12 cellular contexts compared by ENCODE assay signal in the genomic region with DNA sequence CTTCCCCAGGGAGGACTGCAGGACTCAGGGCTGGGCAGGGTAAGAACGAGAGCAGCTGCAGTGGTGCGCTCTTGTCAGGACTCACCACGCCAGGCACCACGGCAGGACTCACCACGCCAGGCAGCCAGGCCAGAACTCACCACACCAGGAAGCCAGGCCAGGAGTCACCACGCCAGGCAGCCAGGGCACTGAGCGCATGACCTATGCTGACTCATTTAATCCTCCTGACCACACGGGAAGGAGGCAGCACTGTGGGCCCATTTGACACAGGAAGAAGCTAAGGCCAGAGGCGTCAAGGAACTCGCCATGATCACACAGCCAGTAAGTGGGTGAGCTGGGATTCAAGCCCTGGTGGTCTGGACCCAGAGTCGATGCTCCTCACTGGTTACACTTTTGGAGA.
DNase-seq lines count a peak whose midpoint lies in the region; ATAC-seq and TF ChIP-seq lines count a peak whose summit lies in the region.
"Had no signal": no experiment of that assay in that cellular context is flagged by ENCODE, and none has a peak within 500 bp of the region (broad histone marks: within the 10 kb centered on the region; RNA-seq: fewer than 3 reads in every experiment).

No MANE protein-coding gene starts in this region.

- peaks cover 81% of the 10 kb centered on the region for H3K36me3 ChIP-seq in effector memory CD4-positive, alpha-beta T cell (ENCODE audit: control insufficient read depth, insufficient read depth, low read length)

- ATAC-seq in T-helper 17 cell = no peak

- H3K27ac Mint-ChIP-seq in activated T-cell treated with anti-CD3 and anti-CD28 coated beads, Interleukin-2, amount 50 U/mL, for 24 hours = peak overlapping the region; percentile 36
- H3K27ac Mint-ChIP-seq in T-helper 17 cell = peak overlapping the region; percentile 69
- H3K27ac Mint-ChIP-seq: activated naive CD4-positive, alpha-beta T cell treated with anti-CD3 and anti-CD28 coated beads for 36 hours had no signal

- TF ChIP-seq CTCF in GM20000 (IDR thresholded peaks at IDR 0.05; ENCODE audit: extremely low read depth, missing control alignments) = no peak

- DNase-seq in activated T-cell treated with anti-CD3 and anti-CD28 coated beads, Interleukin-2, amount 50 U/mL, for 24 hours = no peak
- DNase-seq in activated T-cell treated with anti-CD3 and anti-CD28 coated beads, Interleukin-2, amount 50 U/mL, for 1 hour = no peak
- DNase-seq in T-helper 17 cell = no peak
- peak; percentile 62 for DNase-seq in fibroblast of gingiva (ENCODE audit: low read depth)
- DNase-seq in substantia nigra (lab: John Stamatoyannopoulos, UW) = no peak
- DNase-seq in GM20000 (ENCODE audit: low spot score) = no peak
- DNase-seq in GM19240 (ENCODE audit: insufficient read length, low spot score) = no peak
- no peak for DNase-seq in effector memory CD4-positive, alpha-beta T cell
- DNase-seq: activated naive CD4-positive, alpha-beta T cell treated with anti-CD3 and anti-CD28 coated beads for 36 hours; naive B cell; NCI-H2081 treated with DMSO at 0.1 percent for 48 hours; upper lobe of left lung had no signal

- H3K27me3 ChIP-seq in effector memory CD4-positive, alpha-beta T cell (replicated peaks; ENCODE audit: control insufficient read depth, insufficient read depth, low read length, poor library complexity, severe bottlenecking) = no peaks in the 10 kb centered on the region
- H3K27me3 ChIP-seq: upper lobe of left lung had no signal

- H3K9me3 ChIP-seq in T-helper 17 cell (ENCODE audit: control insufficient read depth, low read length, poor library complexity, severe bottlenecking) = no peaks in the 10 kb centered on the region
- H3K9me3 ChIP-seq in effector memory CD4-positive, alpha-beta T cell (ENCODE audit: control insufficient read depth, low read length) = no peaks in the 10 kb centered on the region
- H3K9me3 ChIP-seq: upper lobe of left lung had no signal

- peaks cover 1% of the 10 kb centered on the region for H3K4me1 Mint-ChIP-seq in activated T-cell treated with anti-CD3 and anti-CD28 coated beads, Interleukin-2, amount 50 U/mL, for 24 hours (ENCODE audit: low read depth)
- H3K4me1 Mint-ChIP-seq in T-helper 17 cell = peaks cover 20% of the 10 kb centered on the region

- H3K27ac ChIP-seq in substantia nigra (ENCODE audit: low read depth, low read length, poor library complexity, severe bottlenecking) = peak overlapping the region; percentile 54
- no peak overlapping the region for H3K27ac ChIP-seq in effector memory CD4-positive, alpha-beta T cell (ENCODE audit: insufficient read depth, low read length, poor library complexity, severe bottlenecking)
- H3K27ac ChIP-seq: upper lobe of left lung had no signal

- H3K4me3 Mint-ChIP-seq in activated T-cell treated with anti-CD3 and anti-CD28 coated beads, Interleukin-2, amount 50 U/mL, for 24 hours = no peak overlapping the region
- peak overlapping the region; percentile 3 for H3K4me3 Mint-ChIP-seq in T-helper 17 cell
- H3K4me3 Mint-ChIP-seq: activated naive CD4-positive, alpha-beta T cell treated with anti-CD3 and anti-CD28 coated beads for 36 hours; naive B cell had no signal

- no peaks in the 10 kb centered on the region for H3K4me1 ChIP-seq in effector memory CD4-positive, alpha-beta T cell (ENCODE audit: control insufficient read depth, insufficient read depth, low read length, poor library complexity, severe bottlenecking)
- H3K4me1 ChIP-seq: upper lobe of left lung had no signal

- no peaks in the 10 kb centered on the region for H3K9me3 Mint-ChIP-seq in activated T-cell treated with anti-CD3 and anti-CD28 coated beads, Interleukin-2, amount 50 U/mL, for 24 hours
- H3K9me3 Mint-ChIP-seq: activated naive CD4-positive, alpha-beta T cell treated with anti-CD3 and anti-CD28 coated beads for 36 hours; naive B cell had no signal

- peaks cover 68% of the 10 kb centered on the region for H3K36me3 Mint-ChIP-seq in activated T-cell treated with anti-CD3 and anti-CD28 coated beads, Interleukin-2, amount 50 U/mL, for 24 hours (ENCODE audit: low read depth)
- peaks cover 21% of the 10 kb centered on the region for H3K36me3 Mint-ChIP-seq in T-helper 17 cell (ENCODE audit: low read depth)

- H3K4me3 ChIP-seq in effector memory CD4-positive, alpha-beta T cell (ENCODE audit: insufficient read depth, low read depth, low read length, poor library complexity, severe bottlenecking) = no peak overlapping the region
- H3K4me3 ChIP-seq: upper lobe of left lung had no signal

- H3K27me3 Mint-ChIP-seq in activated T-cell treated with anti-CD3 and anti-CD28 coated beads, Interleukin-2, amount 50 U/mL, for 24 hours = no peaks in the 10 kb centered on the region
- no peaks in the 10 kb centered on the region for H3K27me3 Mint-ChIP-seq in T-helper 17 cell
- H3K27me3 Mint-ChIP-seq: naive B cell had no signal
